27 cellular contexts compared by ENCODE assay signal in the genomic region with DNA sequence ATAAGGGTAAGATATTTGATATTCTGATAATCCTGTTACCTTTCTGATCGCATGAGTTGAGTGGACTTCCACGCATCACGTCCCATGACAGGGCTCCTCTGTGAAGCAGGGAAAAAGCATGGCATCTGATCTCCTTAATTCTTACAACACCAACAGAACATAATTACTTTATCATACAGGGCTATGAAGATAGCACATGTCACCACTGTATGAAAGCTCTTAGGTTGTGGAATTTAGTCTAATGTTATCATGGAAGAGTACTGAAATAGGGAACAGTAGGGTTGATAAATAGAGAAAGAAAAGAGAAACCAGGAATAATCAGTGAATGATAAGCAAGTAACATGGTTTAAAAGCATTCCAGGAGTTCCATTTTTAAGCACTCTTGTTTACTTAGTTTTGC.
"Had no signal": no experiment of that assay in that cellular context is flagged by ENCODE, and none has a peak within 500 bp of the region (broad histone marks: within the 10 kb centered on the region; RNA-seq: fewer than 3 reads in every experiment).

No MANE protein-coding gene starts in this region.

- H3K27me3 Mint-ChIP-seq: activated CD4-positive, alpha-beta memory T cell treated with anti-CD3 and anti-CD28 coated beads, Interleukin-2, amount 10 ng/mL, durations not matched to agents 7 days and 5 days; activated CD4-positive, alpha-beta T cell treated with anti-CD3 and anti-CD28 coated beads, Interleukin-2, amount 10 ng/mL, durations not matched to agents 24 days and 14 days; stimulated activated naive B cell treated with anti-CD40 and anti-IgM and Interleukin-4, amounts not matched to agents 10 μg/mL and 1 μg/mL and 100 μg/mL, for 72 hours had no signal

- H3K27ac ChIP-seq: breast epithelium, esophagus muscularis mucosa, foreskin keratinocyte, ovary, prostate gland, stomach, tibial artery, upper lobe of right lung had no signal

- H3K9me3 ChIP-seq: breast epithelium, esophagus muscularis mucosa, ovary, prostate gland, stomach, tibial artery, upper lobe of right lung had no signal

- H3K9me3 Mint-ChIP-seq: activated CD4-positive, alpha-beta memory T cell treated with anti-CD3 and anti-CD28 coated beads, Interleukin-2, amount 10 ng/mL, durations not matched to agents 7 days and 5 days; activated CD4-positive, alpha-beta T cell treated with anti-CD3 and anti-CD28 coated beads, Interleukin-2, amount 10 ng/mL, durations not matched to agents 24 days and 14 days; activated T-cell treated with anti-CD3 and anti-CD28 coated beads, Interleukin-2, amount 50 U/mL, for 4 hours; stimulated activated naive B cell treated with anti-CD40 and anti-IgM and Interleukin-4, amounts not matched to agents 10 μg/mL and 1 μg/mL and 100 μg/mL, for 72 hours had no signal

- H3K4me1 Mint-ChIP-seq: activated CD4-positive, alpha-beta memory T cell treated with anti-CD3 and anti-CD28 coated beads, Interleukin-2, amount 10 ng/mL, durations not matched to agents 7 days and 5 days; activated CD4-positive, alpha-beta T cell treated with anti-CD3 and anti-CD28 coated beads, Interleukin-2, amount 10 ng/mL, durations not matched to agents 24 days and 14 days; naive thymus-derived CD4-positive, alpha-beta T cell had no signal

- H3K36me3 Mint-ChIP-seq: activated naive CD4-positive, alpha-beta T cell treated with anti-CD3 and anti-CD28 coated beads, Interleukin-2, amount 50 U/mL, for 72 hours; stimulated activated naive B cell treated with anti-CD40 and anti-IgM and Interleukin-4, amounts not matched to agents 10 μg/mL and 1 μg/mL and 100 μg/mL, for 72 hours had no signal

- ATAC-seq: activated naive CD4-positive, alpha-beta T cell treated with anti-CD3 and anti-CD28 coated beads, Interleukin-2, amount 50 U/mL, for 72 hours; activated T-cell treated with anti-CD3 and anti-CD28 coated beads, Interleukin-2, amount 50 U/mL, for 4 hours; foreskin keratinocyte; naive thymus-derived CD4-positive, alpha-beta T cell; stimulated activated naive B cell treated with anti-CD40 and anti-IgM and Interleukin-4, amounts not matched to agents 10 μg/mL and 1 μg/mL and 100 μg/mL, for 72 hours; upper lobe of right lung had no signal

- H3K27me3 ChIP-seq: breast epithelium, esophagus muscularis mucosa, foreskin keratinocyte, ovary, stomach, tibial artery, upper lobe of right lung had no signal

- H3K27ac Mint-ChIP-seq: activated CD4-positive, alpha-beta memory T cell treated with anti-CD3 and anti-CD28 coated beads, Interleukin-2, amount 10 ng/mL, durations not matched to agents 7 days and 5 days; activated CD4-positive, alpha-beta T cell treated with anti-CD3 and anti-CD28 coated beads, Interleukin-2, amount 10 ng/mL, durations not matched to agents 24 days and 14 days; activated naive CD4-positive, alpha-beta T cell treated with anti-CD3 and anti-CD28 coated beads, Interleukin-2, amount 50 U/mL, for 72 hours; naive thymus-derived CD4-positive, alpha-beta T cell; stimulated activated naive B cell treated with anti-CD40 and anti-IgM and Interleukin-4, amounts not matched to agents 10 μg/mL and 1 μg/mL and 100 μg/mL, for 72 hours had no signal

- DNase-seq: activated CD4-positive, alpha-beta memory T cell treated with anti-CD3 and anti-CD28 coated beads, Interleukin-2, amount 10 ng/mL, durations not matched to agents 7 days and 5 days; activated CD4-positive, alpha-beta T cell treated with anti-CD3 and anti-CD28 coated beads, Interleukin-2, amount 10 ng/mL, durations not matched to agents 24 days and 14 days; activated CD4-positive, CD25-positive, alpha-beta regulatory T cell treated with anti-CD3 and anti-CD28 coated beads, Interleukin-2, amount 50 U/mL, for 72 hours; activated CD8-positive, alpha-beta memory T cell treated with anti-CD3 and anti-CD28 coated beads, Interleukin-2, amount 50 U/mL, for 48 hours; activated naive CD4-positive, alpha-beta T cell; activated T-cell treated with anti-CD3 and anti-CD28 coated beads, Interleukin-2, amount 50 U/mL, for 4 hours; dermis blood vessel endothelial cell; effector CD4-positive, alpha-beta T cell; foreskin keratinocyte; midbrain; naive thymus-derived CD4-positive, alpha-beta T cell; ovary; retina; stimulated activated CD4-positive, alpha-beta T cell treated with anti-CD3 and anti-CD28 coated beads, Interleukin-15, amount 100 ng/mL, for 24 hours; stimulated activated CD4-positive, alpha-beta T cell treated with anti-CD3 and anti-CD28 coated beads, Interleukin-2, amount 100 ng/mL, for 24 hours; stimulated activated naive B cell treated with anti-CD40 and anti-IgM and Interleukin-4, amounts not matched to agents 10 μg/mL and 1 μg/mL and 100 μg/mL, for 72 hours; stomach; T-helper 2 cell; tibial artery; upper lobe of right lung had no signal

- H3K4me1 ChIP-seq: breast epithelium, foreskin keratinocyte, prostate gland, stomach, tibial artery, upper lobe of right lung had no signal

- H3K4me3 ChIP-seq: breast epithelium, esophagus muscularis mucosa, ovary, prostate gland, smooth muscle cell, stomach, tibial artery, upper lobe of right lung had no signal

- H3K36me3 ChIP-seq: breast epithelium, esophagus muscularis mucosa, ovary, prostate gland, stomach, tibial artery, upper lobe of right lung had no signal

- H3K4me2 ChIP-seq: smooth muscle cell had no signal

- H3K4me3 Mint-ChIP-seq: activated CD4-positive, alpha-beta memory T cell treated with anti-CD3 and anti-CD28 coated beads, Interleukin-2, amount 10 ng/mL, durations not matched to agents 7 days and 5 days; activated CD4-positive, alpha-beta T cell treated with anti-CD3 and anti-CD28 coated beads, Interleukin-2, amount 10 ng/mL, durations not matched to agents 24 days and 14 days; activated T-cell treated with anti-CD3 and anti-CD28 coated beads, Interleukin-2, amount 50 U/mL, for 4 hours; naive thymus-derived CD4-positive, alpha-beta T cell; stimulated activated naive B cell treated with anti-CD40 and anti-IgM and Interleukin-4, amounts not matched to agents 10 μg/mL and 1 μg/mL and 100 μg/mL, for 72 hours had no signal

- FAIRE-seq: colon, islet of Langerhans had no signal
